ENCODE assay signal across 8 cellular contexts in the genomic region with DNA sequence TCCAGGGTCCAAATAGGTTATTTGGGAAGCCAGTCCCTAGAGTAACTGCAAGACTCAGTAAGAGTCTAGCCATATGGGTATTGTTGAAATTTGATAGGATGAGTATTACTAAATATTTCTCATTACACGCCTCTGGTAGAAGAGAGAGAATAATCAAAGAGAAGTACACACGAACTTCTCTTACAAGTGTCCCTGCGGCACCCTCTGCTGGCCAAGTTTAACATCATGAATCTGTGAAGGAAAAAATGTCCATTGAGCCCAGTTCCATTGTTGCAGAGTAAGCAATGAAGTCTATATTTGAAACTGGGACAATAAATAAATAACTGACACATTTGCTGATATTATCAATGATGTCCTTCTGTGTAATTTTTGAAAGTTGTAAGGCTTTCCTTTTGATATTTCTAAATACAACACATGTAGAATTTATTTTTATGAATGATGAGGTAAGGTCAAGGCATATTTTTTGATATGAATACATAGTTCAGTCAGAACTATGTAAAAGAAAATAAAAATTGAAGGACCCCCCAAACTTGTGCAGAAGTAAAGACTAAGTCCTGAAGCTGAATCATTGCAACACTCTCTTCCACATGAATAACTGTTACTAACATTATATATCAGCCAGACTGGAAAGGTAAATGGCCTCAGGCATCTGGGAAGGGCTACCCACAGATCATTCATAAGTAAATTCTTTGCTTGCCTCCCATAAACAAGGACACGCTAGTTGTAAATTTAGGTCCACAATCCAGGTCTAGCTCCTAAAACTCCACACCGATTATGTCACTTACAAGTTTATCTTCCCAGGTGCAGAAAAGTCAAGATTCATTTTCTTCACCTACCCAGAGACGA. TPM values are rescaled to one million over a fixed set of nuclear protein-coding genes. Genes with fewer than 3 reads are reported as not detected.
A peak's percentile ranks its signal among the peaks of the same experiment; 100 is the strongest.
DNase-seq lines count a peak whose midpoint lies in the region; ATAC-seq and TF ChIP-seq lines count a peak whose summit lies in the region.

No MANE protein-coding gene starts in this region.

- H3K9me3 ChIP-seq in gastrocnemius medialis: no peaks in the 10 kb centered on the region

- CTCF ChIA-PET in WTC11 (lab: Charles Lee): interaction anchor here (1.3 to 1.5 kb wide), 2 partner anchors 282 to 368 kb away, joined by 7 to 10 read pairs; partner anchors contain the start of gene OR51D1

- no peaks in the 10 kb centered on the region for H3K36me3 Mint-ChIP-seq in WTC11

- H3K4me3 ChIP-seq in gastrocnemius medialis: no peak overlapping the region

- no peaks in the 10 kb centered on the region for H3K4me1 ChIP-seq in gastrocnemius medialis

- in situ Hi-C loops in gastrocnemius medialis (cut with MboI; ENCODE audit: low sequenced_read_pairs in 4 of 4): loop anchor here in 1 of 4 donors (25.0 kb wide), 1 partner anchor 367 kb away; the partner anchor contains the start of genes OR51D1 and OR51E1

- H3K36me3 ChIP-seq in gastrocnemius medialis: no peaks in the 10 kb centered on the region

- no peak overlapping the region for H3K27ac Mint-ChIP-seq in WTC11

- TF ChIP-seq CTCF in WTC11 (IDR thresholded peaks at IDR 0.05) (peak; percentile 52), gastrocnemius medialis (IDR thresholded peaks at IDR 0.05 in 4 of 5, conservative IDR thresholded peaks at IDR 0.05 in 1 of 5) (peak in 3 of 5 experiments; percentile 25 to 34 (median 32))

- POLR2A ChIA-PET in WTC11 (lab: Charles Lee): no interaction called here

- H3K27ac ChIP-seq in gastrocnemius medialis: no peak overlapping the region

- no peaks in the 10 kb centered on the region for H3K27me3 ChIP-seq in gastrocnemius medialis

- peak; percentile 65 for ATAC-seq in GM18907 (IDR thresholded peaks at IDR 0.05; ENCODE audit: unreplicated experiment)
- ATAC-seq in WTC11: peak; percentile 69
- ATAC-seq in left cardiac atrium: no peak
- no peak for ATAC-seq in gastrocnemius medialis
- ATAC-seq in HG02588 (IDR thresholded peaks at IDR 0.05; ENCODE audit: unreplicated experiment): no peak
- no peak for ATAC-seq in HG02610 (IDR thresholded peaks at IDR 0.05; ENCODE audit: unreplicated experiment)

- peak; percentile 11 to 35 for DNase-seq in AML-193 (lab: John Stamatoyannopoulos, UW)
- DNase-seq in NCI-H2029 (lab: John Stamatoyannopoulos, UW): peak; percentile 68
- DNase-seq in WTC11 (ENCODE audit: low spot score): peak; percentile 52
- peak; percentile 60 for DNase-seq in left cardiac atrium
- no peak for DNase-seq in gastrocnemius medialis

- no peaks in the 10 kb centered on the region for H3K9me3 Mint-ChIP-seq in WTC11

- no peaks in the 10 kb centered on the region for H3K27me3 Mint-ChIP-seq in WTC11 (ENCODE audit: low read depth)

- H3K4me1 Mint-ChIP-seq in WTC11: peaks cover 5% of the 10 kb centered on the region; the same call in 1 of the 2 replicates

- TF ChIP-seq POLR2A in gastrocnemius medialis (IDR thresholded peaks at IDR 0.05): no peak

- intact Hi-C loops in left cardiac atrium (cut with DNase I) (loop anchor here (2.0 to 5.0 kb wide), 2 partner anchors 367 to 378 kb away; partner anchors contain the start of gene OR51D1 (in 1 of the 2)), gastrocnemius medialis (cut with DNase I; ENCODE audit: low total_unique reads) (loop anchor here (5.0 kb wide), 1 partner anchor 367 kb away; the partner anchor contains the start of gene OR51D1)

- H3K4me3 Mint-ChIP-seq in WTC11: no peak overlapping the region

TF ChIP-seq in WTC11, 78 proteins besides CTCF, POLR2A, EP300 and RAD21:
- no peak for TF ChIP-seq RELA (CRISPR knock-in tag; IDR thresholded peaks at IDR 0.05; ENCODE audit: borderline replicate concordance)
- TF ChIP-seq ZNF263 (CRISPR knock-in tag; IDR thresholded peaks at IDR 0.05; ENCODE audit: low read depth): no peak
- TF ChIP-seq NFATC4 (CRISPR knock-in tag; IDR thresholded peaks at IDR 0.05): no peak
- no peak for TF ChIP-seq ZMAT4 (CRISPR knock-in tag; IDR thresholded peaks at IDR 0.05)
- no peak for TF ChIP-seq ATF1 (CRISPR knock-in tag; IDR thresholded peaks at IDR 0.05)
- TF ChIP-seq FOXJ3 (CRISPR knock-in tag; IDR thresholded peaks at IDR 0.05; ENCODE audit: borderline replicate concordance): no peak
- TF ChIP-seq ZNF219 (CRISPR knock-in tag; IDR thresholded peaks at IDR 0.05; ENCODE audit: borderline replicate concordance): no peak
- TF ChIP-seq, protein P1, sequence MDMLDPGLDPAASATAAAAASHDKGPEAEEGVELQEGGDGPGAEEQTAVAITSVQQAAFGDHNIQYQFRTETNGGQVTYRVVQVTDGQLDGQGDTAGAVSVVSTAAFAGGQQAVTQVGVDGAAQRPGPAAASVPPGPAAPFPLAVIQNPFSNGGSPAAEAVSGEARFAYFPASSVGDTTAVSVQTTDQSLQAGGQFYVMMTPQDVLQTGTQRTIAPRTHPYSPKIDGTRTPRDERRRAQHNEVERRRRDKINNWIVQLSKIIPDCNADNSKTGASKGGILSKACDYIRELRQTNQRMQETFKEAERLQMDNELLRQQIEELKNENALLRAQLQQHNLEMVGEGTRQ (CRISPR knock-in tag; IDR thresholded peaks at IDR 0.05): no peak

RNA-seq across cellular contexts. Expression of gene OR51L1, which starts 10.0 kb away (rescaled TPM):
- not detected in 3 replicates for total RNA-seq in WTC11 (2021)
- total RNA-seq in left cardiac atrium: not detected
- not detected for total RNA-seq in gastrocnemius medialis

RNA-seq across cellular contexts. Expression of gene OR52J3, which starts 41.7 kb away (rescaled TPM):
- total RNA-seq in WTC11 (2021): not detected in 3 replicates
- not detected for total RNA-seq in left cardiac atrium
- not detected for total RNA-seq in gastrocnemius medialis

RNA-seq across cellular contexts. Expression of gene OR51A2, which starts 49.1 kb away (rescaled TPM):
- not detected in 3 replicates for total RNA-seq in WTC11 (2021)
- total RNA-seq in left cardiac atrium: not detected
- total RNA-seq in gastrocnemius medialis: not detected

RNA-seq across cellular contexts. Expression of gene OR52E2, which starts 54.8 kb away (rescaled TPM):
- total RNA-seq in WTC11 (2021) (not detected in 3 replicates), left cardiac atrium (not detected), gastrocnemius medialis (not detected)

RNA-seq across cellular contexts. Expression of gene OR51A4, which starts 57.2 kb away (rescaled TPM):
- total RNA-seq in WTC11 (2021) (not detected in 3 replicates), left cardiac atrium (not detected), gastrocnemius medialis (not detected)

Comparison
In these comparisons a context has a peak if more than half of its experiments do, and no peak if none do; other contexts are left out.
1. DNase-seq: peak in AML-193 (2 of 2), NCI-H2029 (single experiment), WTC11 (single experiment) and left cardiac atrium (single experiment); none in gastrocnemius medialis (0 of 2).
2. ATAC-seq: peak in GM18907 (single experiment) and WTC11 (single experiment); none in left cardiac atrium (0 of 2), gastrocnemius medialis (0 of 2), HG02588 (single experiment) and HG02610 (single experiment).